1 cellular context compared by ENCODE assay signal in the genomic region with DNA sequence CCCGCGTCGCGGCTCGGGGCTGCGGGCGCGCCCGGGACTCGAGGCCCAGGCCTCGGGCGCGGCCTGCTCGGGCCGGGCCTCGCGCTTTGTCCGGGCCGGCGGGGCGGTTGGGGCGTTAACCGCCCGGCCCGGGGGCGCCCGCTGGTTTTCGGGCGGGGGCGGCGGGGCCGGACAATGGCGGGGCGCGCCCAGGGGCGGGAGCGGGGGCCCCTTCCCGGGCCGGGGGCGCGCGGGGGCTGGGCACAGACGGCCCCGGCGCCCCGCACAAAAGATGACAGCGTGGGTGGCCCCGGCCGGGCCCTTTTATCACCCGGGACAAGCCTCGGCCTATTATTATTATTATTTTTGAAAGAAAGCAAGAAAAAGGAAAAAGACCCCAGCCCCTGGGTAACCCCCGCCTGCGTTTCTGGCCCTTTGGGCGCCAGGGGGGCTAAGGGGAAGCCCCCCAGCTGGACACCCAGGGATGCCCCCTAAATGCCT.
TF ChIP-seq lines count a peak whose summit lies in the region.

No MANE protein-coding gene starts in this region.

TF ChIP-seq in SK-N-SH, 30 proteins besides CTCF, POLR2A, EP300 and RAD21 (continued from another document):
- TF ChIP-seq, protein P1, sequence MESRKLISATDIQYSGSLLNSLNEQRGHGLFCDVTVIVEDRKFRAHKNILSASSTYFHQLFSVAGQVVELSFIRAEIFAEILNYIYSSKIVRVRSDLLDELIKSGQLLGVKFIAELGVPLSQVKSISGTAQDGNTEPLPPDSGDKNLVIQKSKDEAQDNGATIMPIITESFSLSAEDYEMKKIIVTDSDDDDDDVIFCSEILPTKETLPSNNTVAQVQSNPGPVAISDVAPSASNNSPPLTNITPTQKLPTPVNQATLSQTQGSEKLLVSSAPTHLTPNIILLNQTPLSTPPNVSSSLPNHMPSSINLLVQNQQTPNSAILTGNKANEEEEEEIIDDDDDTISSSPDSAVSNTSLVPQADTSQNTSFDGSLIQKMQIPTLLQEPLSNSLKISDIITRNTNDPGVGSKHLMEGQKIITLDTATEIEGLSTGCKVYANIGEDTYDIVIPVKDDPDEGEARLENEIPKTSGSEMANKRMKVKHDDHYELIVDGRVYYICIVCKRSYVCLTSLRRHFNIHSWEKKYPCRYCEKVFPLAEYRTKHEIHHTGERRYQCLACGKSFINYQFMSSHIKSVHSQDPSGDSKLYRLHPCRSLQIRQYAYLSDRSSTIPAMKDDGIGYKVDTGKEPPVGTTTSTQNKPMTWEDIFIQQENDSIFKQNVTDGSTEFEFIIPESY (IDR thresholded peaks at IDR 0.05; ENCODE audit: borderline replicate concordance, low read depth) = no peak
- TF ChIP-seq, protein P2, sequence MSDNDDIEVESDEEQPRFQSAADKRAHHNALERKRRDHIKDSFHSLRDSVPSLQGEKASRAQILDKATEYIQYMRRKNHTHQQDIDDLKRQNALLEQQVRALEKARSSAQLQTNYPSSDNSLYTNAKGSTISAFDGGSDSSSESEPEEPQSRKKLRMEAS (IDR thresholded peaks at IDR 0.05; ENCODE audit: low read depth) = no peak
- TF ChIP-seq MXI1 (IDR thresholded peaks at IDR 0.05; ENCODE audit: low read depth, low read length) = no peak
- no peak for TF ChIP-seq CHD2 (IDR thresholded peaks at IDR 0.05; ENCODE audit: low read length, partially characterized antibody)
- no peak for TF ChIP-seq FOXJ3 (CRISPR knock-in tag; IDR thresholded peaks at IDR 0.05)
- no peak for TF ChIP-seq YY1 (IDR thresholded peaks at IDR 0.05; ENCODE audit: low read depth)
- TF ChIP-seq, protein P3, sequence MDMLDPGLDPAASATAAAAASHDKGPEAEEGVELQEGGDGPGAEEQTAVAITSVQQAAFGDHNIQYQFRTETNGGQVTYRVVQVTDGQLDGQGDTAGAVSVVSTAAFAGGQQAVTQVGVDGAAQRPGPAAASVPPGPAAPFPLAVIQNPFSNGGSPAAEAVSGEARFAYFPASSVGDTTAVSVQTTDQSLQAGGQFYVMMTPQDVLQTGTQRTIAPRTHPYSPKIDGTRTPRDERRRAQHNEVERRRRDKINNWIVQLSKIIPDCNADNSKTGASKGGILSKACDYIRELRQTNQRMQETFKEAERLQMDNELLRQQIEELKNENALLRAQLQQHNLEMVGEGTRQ (IDR thresholded peaks at IDR 0.05; ENCODE audit: borderline replicate concordance, low read depth, low read length) = no peak
- TF ChIP-seq SIN3A (IDR thresholded peaks at IDR 0.05; ENCODE audit: borderline replicate concordance, low read depth, low read length) = no peak
- no peak for TF ChIP-seq NRF1 (IDR thresholded peaks at IDR 0.05; ENCODE audit: low read depth, low read length)
- TF ChIP-seq TEAD4 (IDR thresholded peaks at IDR 0.05; ENCODE audit: borderline replicate concordance, insufficient read depth) = no peak
TF ChIP-seq in SK-N-SH: peak in this region for 0.
